In genomic region chr1:43981135-43981491, GRCh38 we compare ENCODE assay signal across 16 cellular contexts. TPM values are rescaled to one million over a fixed set of nuclear protein-coding genes. Genes with fewer than 3 reads are reported as not detected.
DNase-seq lines count a peak whose midpoint lies in the region; TF ChIP-seq lines count a peak whose summit lies in the region.
"Had no signal": no experiment of that assay in that cellular context is flagged by ENCODE, and none has a peak within 500 bp of the region (broad histone marks: within the 10 kb centered on the region; RNA-seq: fewer than 3 reads in every experiment).

No MANE protein-coding gene starts in this region.

- H2AFZ ChIP-seq in neuronal stem cell (ENCODE audit: low read length): no peak overlapping the region

- no peak overlapping the region for H2BK12ac ChIP-seq in neuronal stem cell (ENCODE audit: low read length)

- no peak overlapping the region for H3K18ac ChIP-seq in neuronal stem cell (ENCODE audit: low read length)

- H4K8ac ChIP-seq in neuronal stem cell (ENCODE audit: low read depth, low read length): no peak overlapping the region

- peaks cover 37% of the 10 kb centered on the region for H3K79me1 ChIP-seq in neuronal stem cell (ENCODE audit: low read depth, low read length)

- H3K27me3 ChIP-seq in BLaER1: no peaks in the 10 kb centered on the region
- H3K27me3 ChIP-seq in colonic mucosa: no peaks in the 10 kb centered on the region
- no peaks in the 10 kb centered on the region for H3K27me3 ChIP-seq in neuronal stem cell (ENCODE audit: control insufficient read depth in 3 of 3, insufficient read depth in 3 of 3, low read depth in 1 of 3, low read length in 3 of 3)
- no peaks in the 10 kb centered on the region for H3K27me3 ChIP-seq in CD8-positive, alpha-beta memory T cell (ENCODE audit: insufficient read depth, low read length, poor library complexity, severe bottlenecking)
- H3K27me3 ChIP-seq: heart right ventricle had no signal

- H3K4me3 ChIP-seq in BLaER1: peak overlapping the region; percentile 86; the same call in 1 of the 2 replicates
- H3K4me3 ChIP-seq in colonic mucosa: no peak overlapping the region
- no peak overlapping the region for H3K4me3 ChIP-seq in neuronal stem cell (ENCODE audit: low read length in 2 of 2)
- H3K4me3 ChIP-seq in CD8-positive, alpha-beta memory T cell (ENCODE audit: low read length): no peak overlapping the region

- peaks cover 33 to 40% (median 38%) of the 10 kb centered on the region in 3 donors for H3K4me1 Mint-ChIP-seq in CD8-positive, alpha-beta memory T cell

- peak overlapping the region; percentile 46 for H4K91ac ChIP-seq in neuronal stem cell (ENCODE audit: low read depth, low read length, poor library complexity)

- H3K36me3 Mint-ChIP-seq in CD8-positive, alpha-beta memory T cell: peaks cover 3 to 27% (median 9%) of the 10 kb centered on the region in 3 donors

- H3K9me3 Mint-ChIP-seq in CD8-positive, alpha-beta memory T cell: no peaks in the 10 kb centered on the region
- H3K9me3 Mint-ChIP-seq: activated CD8-positive, alpha-beta T cell treated with anti-CD3 and anti-CD28 coated beads for 36 hours; IgD-negative memory B cell; nephron progenitor cell had no signal

- H3K4me1 ChIP-seq in BLaER1: peaks cover 53% of the 10 kb centered on the region
- peaks cover 28% of the 10 kb centered on the region for H3K4me1 ChIP-seq in colonic mucosa
- H3K4me1 ChIP-seq in neuronal stem cell (ENCODE audit: control insufficient read depth in 2 of 2, insufficient read depth in 1 of 2, low read depth in 1 of 2, low read length in 2 of 2): peaks cover 14 to 20% of the 10 kb centered on the region in 2 donors
- peaks cover 30% of the 10 kb centered on the region for H3K4me1 ChIP-seq in CD8-positive, alpha-beta memory T cell (ENCODE audit: insufficient read depth, low read length)

- no CpG with 5 or more reads among the region's 20 CpGs for WGBS in neuronal stem cell (ENCODE audit: extremely low coverage in 2 of 2, insufficient read length in 2 of 2, insufficient replicate concordance in 1 of 2), 2 donors

- H3K36me3 ChIP-seq in BLaER1 (peaks cover 75% of the 10 kb centered on the region), colonic mucosa (no peaks in the 10 kb centered on the region), neuronal stem cell (replicated peaks in 1 of 2; ENCODE audit: control insufficient read depth in 2 of 2, insufficient read depth in 2 of 2, low read length in 2 of 2) (peaks cover 44 to 78% of the 10 kb centered on the region in 2 donors)
- H3K36me3 ChIP-seq in CD8-positive, alpha-beta memory T cell (ENCODE audit: insufficient read depth, low read length): peaks cover 17% of the 10 kb centered on the region

- peak; percentile 54 for DNase-seq in HPDE6-E6E7 (ENCODE audit: extremely low spot score)
- DNase-seq in colonic mucosa: peak; percentile 83
- DNase-seq in neuronal stem cell (ENCODE audit: low spot score): no peak
- DNase-seq in mesenteric fat pad (ENCODE audit: low spot score): no peak
- no peak for DNase-seq in effector CD4-positive, alpha-beta T cell
- no peak for DNase-seq in CD8-positive, alpha-beta memory T cell
- DNase-seq in NCI-H1417 (lab: John Stamatoyannopoulos, UW): no peak
- DNase-seq: activated CD8-positive, alpha-beta T cell treated with anti-CD3 and anti-CD28 coated beads for 36 hours; activated naive CD4-positive, alpha-beta T cell; heart right ventricle; left cardiac atrium; NCI-H1105 treated with DMSO at 0.1 percent for 48 hours; nephron progenitor cell; T-helper 9 cell had no signal

- peaks cover 75% of the 10 kb centered on the region for H4K20me1 ChIP-seq in BLaER1

- POLR2A ChIA-PET in CD8-positive, alpha-beta memory T cell (lab: Charles Lee): no interaction called here

- H3K27ac ChIP-seq in BLaER1: no peak overlapping the region
- H3K27ac ChIP-seq in colonic mucosa: peak overlapping the region; percentile 53
- H3K27ac ChIP-seq in neuronal stem cell (replicated peaks; ENCODE audit: low read length): no peak overlapping the region
- H3K27ac ChIP-seq in CD8-positive, alpha-beta memory T cell (ENCODE audit: low read depth, low read length): no peak overlapping the region

- TF ChIP-seq CTCF in colonic mucosa (IDR thresholded peaks at IDR 0.05): no peak

- H2BK5ac ChIP-seq in neuronal stem cell (ENCODE audit: low read length): peak overlapping the region; percentile 72

- H3K9ac ChIP-seq in BLaER1: peak overlapping the region; percentile 90
- peak overlapping the region in 1 of 2 donors; percentile 72 for H3K9ac ChIP-seq in colonic mucosa (ENCODE audit: low read depth in 2 of 2, low read length in 2 of 2)
- peak overlapping the region; percentile 16 for H3K9ac ChIP-seq in neuronal stem cell (ENCODE audit: low read depth, low read length, poor library complexity)

- peaks cover 0 to 10% of the 10 kb centered on the region in 2 donors for H3K27me3 Mint-ChIP-seq in CD8-positive, alpha-beta memory T cell
- H3K27me3 Mint-ChIP-seq: activated CD8-positive, alpha-beta T cell treated with anti-CD3 and anti-CD28 coated beads for 36 hours had no signal

- peak overlapping the region in 3 of 7 donors; percentile 34 to 90 (median 88) for H3K4me3 Mint-ChIP-seq in CD8-positive, alpha-beta memory T cell

- H2BK120ac ChIP-seq in neuronal stem cell (ENCODE audit: low read depth, low read length): no peak overlapping the region

- intact Hi-C loops in colonic mucosa (cut with DNase I): no loop called here

- no peak overlapping the region for H2BK15ac ChIP-seq in neuronal stem cell (ENCODE audit: low read length)

- no peak overlapping the region for H3K27ac Mint-ChIP-seq in CD8-positive, alpha-beta memory T cell
- H3K27ac Mint-ChIP-seq: activated CD8-positive, alpha-beta T cell treated with anti-CD3 and anti-CD28 coated beads for 36 hours had no signal

- H3K23ac ChIP-seq in neuronal stem cell (ENCODE audit: low read depth, low read length, poor library complexity): peak overlapping the region; percentile 89

- H3K4me2 ChIP-seq in BLaER1: peak overlapping the region; percentile 94
- H3K4me2 ChIP-seq in neuronal stem cell (ENCODE audit: insufficient read depth, low read length, poor library complexity, severe bottlenecking): no peak overlapping the region

- H3K9me3 ChIP-seq in BLaER1: no peaks in the 10 kb centered on the region
- no peaks in the 10 kb centered on the region for H3K9me3 ChIP-seq in colonic mucosa
- no peaks in the 10 kb centered on the region for H3K9me3 ChIP-seq in neuronal stem cell (replicated peaks in 1 of 2; ENCODE audit: control insufficient read depth in 2 of 2, insufficient read depth in 1 of 2, low read depth in 1 of 2, low read length in 2 of 2)
- no peaks in the 10 kb centered on the region for H3K9me3 ChIP-seq in CD8-positive, alpha-beta memory T cell (ENCODE audit: low read length)
- H3K9me3 ChIP-seq: heart right ventricle had no signal

- no peak overlapping the region for H3K4ac ChIP-seq in neuronal stem cell (ENCODE audit: low read length)

- peak overlapping the region; percentile 1 for H3K14ac ChIP-seq in neuronal stem cell (ENCODE audit: low read length)

- no peak overlapping the region for H2AK5ac ChIP-seq in neuronal stem cell (ENCODE audit: low read depth, low read length)

- CTCF ChIA-PET in CD8-positive, alpha-beta memory T cell (lab: Charles Lee): no interaction called here

RNA-seq across cellular contexts. Expression of gene B4GALT2, which starts 2.1 kb away (rescaled TPM):
- total RNA-seq in colonic mucosa: 10 to 100 TPM; 26.6 to 38.5 TPM
- polyA plus RNA-seq in neuronal stem cell (2013, experiment 1 of 2): 64.3 TPM
- polyA plus RNA-seq in neuronal stem cell (2013, experiment 2 of 2): 60.7 TPM
- total RNA-seq in mesenteric fat pad: 66.3 TPM
- total RNA-seq in CD8-positive, alpha-beta memory T cell: 10 to 100 TPM; 39.7 to 41.7 TPM
- 1.9 TPM for polyA plus RNA-seq in CD8-positive, alpha-beta memory T cell

RNA-seq across cellular contexts. Expression of gene ATP6V0B, which starts 6.4 kb away (rescaled TPM):
- total RNA-seq in colonic mucosa: 100 to 1,000 TPM; 183 to 270 TPM
- polyA plus RNA-seq in neuronal stem cell (2013, experiment 1 of 2): 44.2 TPM
- 41.9 TPM for polyA plus RNA-seq in neuronal stem cell (2013, experiment 2 of 2)
- 133 TPM for total RNA-seq in mesenteric fat pad
- 100 to 1,000 TPM; 184 to 205 TPM for total RNA-seq in CD8-positive, alpha-beta memory T cell
- 190 TPM for polyA plus RNA-seq in CD8-positive, alpha-beta memory T cell

RNA-seq across cellular contexts. Expression of gene CCDC24, which starts 10.3 kb away (rescaled TPM):
- total RNA-seq in colonic mucosa (10 to 100 TPM; 20.3 to 24.6 TPM), mesenteric fat pad (3.9 TPM)
- 5.3 TPM for polyA plus RNA-seq in neuronal stem cell (2013, experiment 1 of 2)
- 5.5 TPM for polyA plus RNA-seq in neuronal stem cell (2013, experiment 2 of 2)
- total RNA-seq in CD8-positive, alpha-beta memory T cell: 1 to 10 TPM; 2.7 to 3.4 TPM
- 0.43 TPM for polyA plus RNA-seq in CD8-positive, alpha-beta memory T cell

RNA-seq across cellular contexts. Expression of gene DPH2, which starts 11.3 kb away (rescaled TPM):
- total RNA-seq in colonic mucosa (10 to 100 TPM; 11.5 to 43.1 TPM), mesenteric fat pad (23.2 TPM)
- 11.1 TPM for polyA plus RNA-seq in neuronal stem cell (2013, experiment 1 of 2)
- polyA plus RNA-seq in neuronal stem cell (2013, experiment 2 of 2): 11.6 TPM
- 10 to 100 TPM; 85.8 to 94.7 TPM for total RNA-seq in CD8-positive, alpha-beta memory T cell
- 32.9 TPM for polyA plus RNA-seq in CD8-positive, alpha-beta memory T cell

RNA-seq across cellular contexts. Expression of gene IPO13, which starts 34.4 kb away (rescaled TPM):
- total RNA-seq in colonic mucosa: 10 to 100 TPM; 17.3 to 27.9 TPM
- polyA plus RNA-seq in neuronal stem cell (2013, experiment 1 of 2): 9.3 TPM
- 9.1 TPM for polyA plus RNA-seq in neuronal stem cell (2013, experiment 2 of 2)
- total RNA-seq in mesenteric fat pad: 26.1 TPM
- total RNA-seq in CD8-positive, alpha-beta memory T cell: 10 to 100 TPM; 28.9 to 32.1 TPM
- polyA plus RNA-seq in CD8-positive, alpha-beta memory T cell: 16.0 TPM

Comparison
In these comparisons a context has a peak if more than half of its experiments do, and no peak if none do; other contexts are left out.
1. DNase-seq: peak in HPDE6-E6E7 (single experiment) and colonic mucosa (single experiment); none in neuronal stem cell (single experiment), mesenteric fat pad (single experiment), effector CD4-positive, alpha-beta T cell (single experiment), CD8-positive, alpha-beta memory T cell (0 of 5) and NCI-H1417 (0 of 3).